16 cellular contexts compared by ENCODE assay signal in genomic region chr2:14756981-14757657, GRCh38.
A peak's percentile ranks its signal among the peaks of the same experiment; 100 is the strongest.
DNase-seq lines count a peak whose midpoint lies in the region; ATAC-seq, FAIRE-seq and TF ChIP-seq lines count a peak whose summit lies in the region.
"Had no signal": no experiment of that assay in that cellular context is flagged by ENCODE, and none has a peak within 500 bp of the region (broad histone marks: within the 10 kb centered on the region; RNA-seq: fewer than 3 reads in every experiment).

No MANE protein-coding gene starts in this region.

- ATAC-seq in GM23338: no peak
- ATAC-seq: Right ventricle myocardium inferior had no signal

- H3K27ac Mint-ChIP-seq in GM23338: no peak overlapping the region

- H3K4me1 ChIP-seq in GM23338 (ENCODE audit: insufficient read depth): no peaks in the 10 kb centered on the region
- H3K4me1 ChIP-seq: HAP-1, pancreas, thyroid gland had no signal

- H3K4me2 ChIP-seq in GM23338: no peak overlapping the region

- H3F3A ChIP-seq in GM23338 (replicated peaks; ENCODE audit: low read depth): no peaks in the 10 kb centered on the region

- H4K20me1 ChIP-seq in GM23338 (replicated peaks; ENCODE audit: insufficient read depth): no peaks in the 10 kb centered on the region

- no peaks in the 10 kb centered on the region for H3K79me2 ChIP-seq in GM23338 (replicated peaks; ENCODE audit: insufficient read depth)

- no peaks in the 10 kb centered on the region for H3K27me3 ChIP-seq in GM23338 (ENCODE audit: insufficient read depth)
- H3K27me3 ChIP-seq in H7 (ENCODE audit: control insufficient read depth, insufficient read depth, low read length): no peaks in the 10 kb centered on the region
- H3K27me3 ChIP-seq: pancreas, thyroid gland had no signal

- no peaks in the 10 kb centered on the region for H3K36me3 Mint-ChIP-seq in GM23338 (ENCODE audit: low read depth)

- no peak for TF ChIP-seq CTCF in fibroblast of pulmonary artery (IDR thresholded peaks at IDR 0.05; ENCODE audit: low read length, missing control alignments)
- no peak for TF ChIP-seq CTCF in GM23338 (conservative IDR thresholded peaks at IDR 0.05; ENCODE audit: low read depth in 2 of 2)

- H3K27me3 Mint-ChIP-seq in GM23338 (ENCODE audit: insufficient read depth, low read depth, poor library complexity): peaks cover 6% of the 10 kb centered on the region

- no peak overlapping the region for H3K4me3 Mint-ChIP-seq in GM23338

- no peaks in the 10 kb centered on the region for H3K9me3 Mint-ChIP-seq in GM23338

- no peak overlapping the region for H3K27ac ChIP-seq in GM23338 (ENCODE audit: low read depth)
- H3K27ac ChIP-seq: thyroid gland had no signal

- H3K9me2 ChIP-seq in GM23338 (ENCODE audit: insufficient read depth): no peaks in the 10 kb centered on the region

- no peak overlapping the region for H2AFZ ChIP-seq in GM23338

- FAIRE-seq in RCC 7860 (lab: Jason Lieb, UNC): peak; percentile 77
- FAIRE-seq: pancreas had no signal

- no peak overlapping the region for H3K4me3 ChIP-seq in fibroblast of pulmonary artery (replicated peaks; ENCODE audit: low read depth, low read length)
- H3K4me3 ChIP-seq in skeletal muscle cell (ENCODE audit: low read depth, low read length): no peak overlapping the region
- no peak overlapping the region for H3K4me3 ChIP-seq in GM23338
- no peak overlapping the region for H3K4me3 ChIP-seq in H7 (ENCODE audit: insufficient read depth, low read depth, low read length)
- H3K4me3 ChIP-seq: HAP-1, pancreas, thyroid gland had no signal

- peak; percentile 94 for DNase-seq in GM04503 (ENCODE audit: low read depth)
- DNase-seq in RCC 7860 (ENCODE audit: low spot score): peak; percentile 74
- DNase-seq in fibroblast of pulmonary artery (ENCODE audit: low read depth): peak; percentile 13
- peak; percentile 96 for DNase-seq in skeletal muscle cell (ENCODE audit: low read depth)
- no peak for DNase-seq in NCI-H526 (lab: John Stamatoyannopoulos, UW)
- no peak for DNase-seq in activated T-cell treated with anti-CD3 and anti-CD28 coated beads for 4 hours
- no peak for DNase-seq in GM23338 (ENCODE audit: low spot score)
- DNase-seq in H7: no peak
- DNase-seq: activated CD4-positive, alpha-beta T cell treated with anti-CD3 and anti-CD28 coated beads for 48 hours; activated naive CD4-positive, alpha-beta T cell treated with Interleukin-2 at 50 U/mL for 16 hours; effector CD8-positive, alpha-beta T cell; NCI-H2081 treated with DMSO at 0.1 percent for 48 hours; pancreas; thyroid gland had no signal

- no peaks in the 10 kb centered on the region for H3K4me1 Mint-ChIP-seq in GM23338

- no peaks in the 10 kb centered on the region for H3K36me3 ChIP-seq in GM23338 (ENCODE audit: insufficient read depth)
- H3K36me3 ChIP-seq in H7 (replicated peaks; ENCODE audit: control insufficient read depth, insufficient read depth, low read length): no peaks in the 10 kb centered on the region
- H3K36me3 ChIP-seq: HAP-1, pancreas, thyroid gland had no signal

TF ChIP-seq in GM23338, 12 proteins besides CTCF, POLR2A, EP300 and RAD21 (continues in another document):
- TF ChIP-seq POLR2AphosphoS5 (IDR thresholded peaks at IDR 0.05; ENCODE audit: low read depth) (no peak), EZH2 (IDR thresholded peaks at IDR 0.05; ENCODE audit: low read depth, unreplicated experiment) (no peak), NANOG (IDR thresholded peaks at IDR 0.05; ENCODE audit: borderline replicate concordance) (no peak), ZNF462 (CRISPR knock-in tag; IDR thresholded peaks at IDR 0.05) (no peak), ZNF114 (CRISPR knock-in tag; IDR thresholded peaks at IDR 0.05) (no peak), ZNF331 (CRISPR knock-in tag; IDR thresholded peaks at IDR 0.05; ENCODE audit: low read depth) (no peak), ETS1 (IDR thresholded peaks at IDR 0.05) (no peak), JUNB (IDR thresholded peaks at IDR 0.05; ENCODE audit: unreplicated experiment) (no peak)

Comparison
In these comparisons a context has a peak if more than half of its experiments do, and no peak if none do; other contexts are left out.
1. DNase-seq: peak in GM04503 (single experiment), RCC 7860 (single experiment), fibroblast of pulmonary artery (single experiment) and skeletal muscle cell (single experiment); none in NCI-H526 (0 of 2), activated T-cell treated with anti-CD3 and anti-CD28 coated beads for 4 hours (single experiment), GM23338 (single experiment) and H7 (single experiment).